26 cellular contexts compared by ENCODE assay signal in genomic region chr11:50178732-50179131, GRCh38.
"Had no signal": no experiment of that assay in that cellular context is flagged by ENCODE, and none has a peak within 500 bp of the region (broad histone marks: within the 10 kb centered on the region; RNA-seq: fewer than 3 reads in every experiment).

No MANE protein-coding gene starts in this region.

- DNase-seq: activated CD8-positive, alpha-beta memory T cell treated with anti-CD3 and anti-CD28 coated beads, Interleukin-2, amount 50 U/mL, for 48 hours; activated naive CD4-positive, alpha-beta T cell; activated T-cell treated with anti-CD3 and anti-CD28 coated beads, Interleukin-2, amount 50 U/mL, for 24 hours; amniotic stem cell; brain microvascular endothelial cell; central memory CD4-positive, alpha-beta T cell; endodermal cell; esophagus squamous epithelium; foreskin melanocyte; heart right ventricle; naive B cell; nucleus accumbens; psoas muscle; sigmoid colon; small intestine; stimulated activated CD4-positive, alpha-beta T cell treated with anti-CD3 and anti-CD28 coated beads, Interleukin-1b, Interleukin-23, amount 100 ng/mL, for 48 hours; stimulated activated CD4-positive, alpha-beta T cell treated with anti-CD3 and anti-CD28 coated beads, Interleukin-4, amount 100 ng/mL, for 4 hours; stimulated activated CD8-positive, alpha-beta memory T cell treated with anti-CD3 and anti-CD28 coated beads, Interleukin-4, amount 100 ng/mL, for 48 hours; stimulated activated naive B cell treated with anti-CD40 and anti-IgM and Interleukin-4, amounts not matched to agents 10 μg/mL and 1 μg/mL and 100 μg/mL, for 72 hours had no signal

- H3K4me3 ChIP-seq: esophagus squamous epithelium, heart right ventricle, psoas muscle, sigmoid colon, tibial nerve had no signal

- ATAC-seq: activated CD4-positive, CD25-positive, alpha-beta regulatory T cell treated with anti-CD3 and anti-CD28 coated beads, Interleukin-2, amount 50 U/mL, for 24 hours; heart right ventricle; psoas muscle; stimulated activated naive B cell treated with anti-CD40 and anti-IgM and Interleukin-4, amounts not matched to agents 10 μg/mL and 1 μg/mL and 100 μg/mL, for 72 hours had no signal

- H3K27ac Mint-ChIP-seq: activated T-cell treated with anti-CD3 and anti-CD28 coated beads, Interleukin-2, amount 50 U/mL, for 24 hours; endodermal cell; mesothelial cell of epicardium; stimulated activated naive B cell treated with anti-CD40 and anti-IgM and Interleukin-4, amounts not matched to agents 10 μg/mL and 1 μg/mL and 100 μg/mL, for 72 hours had no signal

- H2AFZ ChIP-seq: parathyroid adenoma had no signal

- H3K4me1 ChIP-seq: esophagus squamous epithelium, parathyroid adenoma, psoas muscle, sigmoid colon, tibial nerve had no signal

- H3K9me3 ChIP-seq: psoas muscle, sigmoid colon had no signal

- H3K79me2 ChIP-seq: parathyroid adenoma had no signal

- H3K36me3 ChIP-seq: brain microvascular endothelial cell, esophagus squamous epithelium, heart right ventricle, sigmoid colon, tibial nerve had no signal

- H3K27ac ChIP-seq: brain microvascular endothelial cell, epithelial cell of prostate, esophagus squamous epithelium, heart right ventricle, parathyroid adenoma, psoas muscle, sigmoid colon, tibial nerve, VCaP had no signal

- H3K4me1 Mint-ChIP-seq: endodermal cell; mesothelial cell of epicardium; naive B cell; neural crest cell; stimulated activated naive B cell treated with anti-CD40 and anti-IgM and Interleukin-4, amounts not matched to agents 10 μg/mL and 1 μg/mL and 100 μg/mL, for 72 hours had no signal

- H3K27me3 Mint-ChIP-seq: activated T-cell treated with anti-CD3 and anti-CD28 coated beads, Interleukin-2, amount 50 U/mL, for 24 hours; naive B cell; stimulated activated naive B cell treated with anti-CD40 and anti-IgM and Interleukin-4, amounts not matched to agents 10 μg/mL and 1 μg/mL and 100 μg/mL, for 72 hours had no signal

- H3K4me3 Mint-ChIP-seq: activated T-cell treated with anti-CD3 and anti-CD28 coated beads, Interleukin-2, amount 50 U/mL, for 24 hours; endodermal cell; mesothelial cell of epicardium; naive B cell; neural crest cell; stimulated activated naive B cell treated with anti-CD40 and anti-IgM and Interleukin-4, amounts not matched to agents 10 μg/mL and 1 μg/mL and 100 μg/mL, for 72 hours had no signal

- H3K27me3 ChIP-seq: brain microvascular endothelial cell, esophagus squamous epithelium, heart right ventricle, sigmoid colon, tibial nerve had no signal

- H3K36me3 Mint-ChIP-seq: mesothelial cell of epicardium; naive B cell; stimulated activated naive B cell treated with anti-CD40 and anti-IgM and Interleukin-4, amounts not matched to agents 10 μg/mL and 1 μg/mL and 100 μg/mL, for 72 hours had no signal
